Comparison of ENCODE assay signal across 8 cellular contexts in genomic region chr16:27901956-27902355, GRCh38.
"Had no signal": no experiment of that assay in that cellular context is flagged by ENCODE, and none has a peak within 500 bp of the region (broad histone marks: within the 10 kb centered on the region; RNA-seq: fewer than 3 reads in every experiment).

No MANE protein-coding gene starts in this region.

- H3K9ac ChIP-seq: GM23248 had no signal

- H3K27ac ChIP-seq: GM23248, HL-60 had no signal

- DNase-seq: GM23248, GOT3, H9, HCEC 1CT, KG1 had no signal

- ATAC-seq: HepG2, K562 had no signal

- H3K4me3 Mint-ChIP-seq: H9 had no signal

- H3K4me3 ChIP-seq: GM23248, K562 had no signal

- H2AFZ ChIP-seq: GM23248 had no signal
